Comparison of ENCODE assay signal across 21 cellular contexts in the genomic region with DNA sequence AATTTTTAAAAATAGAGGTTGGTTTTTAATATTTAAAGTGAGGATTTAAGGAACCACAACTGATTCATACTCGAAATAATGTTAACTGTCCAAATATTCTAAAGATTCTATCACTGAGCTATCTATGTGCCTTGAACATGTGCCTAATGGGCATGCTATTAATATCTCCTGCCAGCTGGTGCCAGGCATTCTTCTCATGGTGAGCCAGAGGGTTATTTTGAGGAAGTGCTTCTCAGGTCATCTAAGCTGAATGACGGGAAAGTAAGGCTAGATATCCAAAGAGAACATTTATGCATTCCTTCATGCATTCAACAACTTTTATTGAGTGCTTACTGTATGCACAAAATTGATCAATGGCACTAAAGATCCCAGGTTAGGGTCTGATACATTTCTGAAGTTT.
A peak's percentile ranks its signal among the peaks of the same experiment; 100 is the strongest.
DNase-seq lines count a peak whose midpoint lies in the region; ATAC-seq and TF ChIP-seq lines count a peak whose summit lies in the region.
"Had no signal": no experiment of that assay in that cellular context is flagged by ENCODE, and none has a peak within 500 bp of the region (broad histone marks: within the 10 kb centered on the region; RNA-seq: fewer than 3 reads in every experiment).

No MANE protein-coding gene starts in this region.

- H3K27ac ChIP-seq in IMR-90 (ENCODE audit: insufficient read depth, low read length), result no peak overlapping the region
- H3K27ac ChIP-seq in mammary epithelial cell (ENCODE audit: insufficient read depth, low read depth, low read length), result no peak overlapping the region
- no peak overlapping the region for H3K27ac ChIP-seq in right cardiac atrium (ENCODE audit: low read length)
- H3K27ac ChIP-seq: foreskin keratinocyte had no signal

- DNase-seq in AG08395 (ENCODE audit: low spot score) (peak; percentile 23), IMR-90 (peak; percentile 11), mammary epithelial cell (peak; percentile 1), right cardiac atrium (peak in 2 of 3 donors; percentile 30 to 39), posterior vena cava (ENCODE audit: low spot score) (no peak), GM10266 (ENCODE audit: extremely low spot score) (no peak)
- DNase-seq: ACHN; activated naive CD8-positive, alpha-beta T cell treated with anti-CD3 and anti-CD28 coated beads, Interleukin-2, amount 10 ng/mL, durations not matched to agents 7 days and 5 days; central memory CD4-positive, alpha-beta T cell; COR-L47; H9; naive thymus-derived CD8-positive, alpha-beta T cell; NCI-H2081; NCI-H524 treated with DMSO at 0.1 percent for 48 hours; stimulated activated CD4-positive, alpha-beta T cell treated with anti-CD3 and anti-CD28 coated beads, Interleukin-15, amount 100 ng/mL, for 24 hours; stimulated activated naive CD8-positive, alpha-beta T cell treated with anti-CD3 and anti-CD28 coated beads, Interleukin-15, amount 100 ng/mL, for 72 hours had no signal

- H2BK15ac ChIP-seq in IMR-90 (ENCODE audit: low read depth, low read length), result no peak overlapping the region

- WGBS in IMR-90 (ENCODE audit: extremely low coverage in 2 of 2, insufficient read length in 1 of 2), 2 experiments, result no CpG with 5 or more reads among the region's 2 CpGs
- 33% methylated on average over 2 of the region's 2 CpGs for WGBS in mammary epithelial cell (ENCODE audit: low coverage, missing lambda C conversion rate)
- 54% methylated on average over 2 of the region's 2 CpGs for WGBS in right cardiac atrium

- no peaks in the 10 kb centered on the region for H3K79me2 ChIP-seq in mammary epithelial cell (ENCODE audit: insufficient read depth, low read length)

- H3K36me3 ChIP-seq in IMR-90 (ENCODE audit: control insufficient read depth, insufficient read depth, low read length) (peaks cover 7% of the 10 kb centered on the region; the same call in 1 of the 2 replicates), mammary epithelial cell (ENCODE audit: insufficient read depth, low read length) (peaks cover 3% of the 10 kb centered on the region)

- H3K27me3 ChIP-seq in IMR-90 (ENCODE audit: control insufficient read depth, insufficient read depth, low read length) (no peaks in the 10 kb centered on the region), mammary epithelial cell (ENCODE audit: insufficient read depth, low read length) (no peaks in the 10 kb centered on the region), right cardiac atrium (ENCODE audit: control insufficient read depth, insufficient read depth) (no peaks in the 10 kb centered on the region)
- H3K27me3 ChIP-seq: foreskin keratinocyte had no signal

- H3K18ac ChIP-seq in IMR-90 (ENCODE audit: low read depth, low read length), result no peak overlapping the region

- H3K4me2 ChIP-seq in IMR-90 (ENCODE audit: low read depth, low read length), result no peak overlapping the region
- H3K4me2 ChIP-seq in mammary epithelial cell (ENCODE audit: insufficient read depth, low read depth, low read length), result no peak overlapping the region

- no peaks in the 10 kb centered on the region for H3K9me1 ChIP-seq in IMR-90 (ENCODE audit: insufficient read depth, low read length)

- ATAC-seq in IMR-90 (ENCODE audit: low read depth) (no peak), right cardiac atrium (peak; percentile 83 to 89), HG03342 (IDR thresholded peaks at IDR 0.05; ENCODE audit: unreplicated experiment) (no peak)
- ATAC-seq in activated CD4-positive, CD25-positive, alpha-beta regulatory T cell treated with anti-CD3 and anti-CD28 coated beads, Interleukin-2, amount 50 U/mL, for 24 hours, result no peak
- ATAC-seq: naive thymus-derived CD8-positive, alpha-beta T cell; Panc1; stimulated activated naive CD8-positive, alpha-beta T cell treated with anti-CD3 and anti-CD28 coated beads, Interleukin-15, amount 100 ng/mL, for 72 hours had no signal

- no peak overlapping the region for H3K56ac ChIP-seq in IMR-90 (ENCODE audit: extremely low read depth, insufficient read depth, low read length)

- POLR2A ChIA-PET in IMR-90 (lab: Charles Lee; ENCODE audit: unreplicated experiment), result no interaction called here

- no TSS peak for BruUV-seq in IMR-90 (replicated peaks; lab: Mats Ljungman, UMichigan)
- no TSS peak for BruUV-seq in mammary epithelial cell (replicated peaks; lab: Mats Ljungman, UMichigan)

- H4K20me1 ChIP-seq in IMR-90 (ENCODE audit: insufficient read depth, low read length) (no peaks in the 10 kb centered on the region), mammary epithelial cell (ENCODE audit: insufficient read depth, low read length) (no peaks in the 10 kb centered on the region)

- H3K9ac ChIP-seq in IMR-90 (ENCODE audit: low read depth, low read length), result no peak overlapping the region
- H3K9ac ChIP-seq in mammary epithelial cell (ENCODE audit: insufficient read depth, low read length), result no peak overlapping the region

- H2BK20ac ChIP-seq in IMR-90 (ENCODE audit: low read depth, low read length), result no peak overlapping the region

- H4K91ac ChIP-seq in IMR-90 (ENCODE audit: insufficient read depth, low read depth, low read length), result no peak overlapping the region

- intact Hi-C loops in IMR-90 (cut with micrococcal nuclease), result no loop called here
- intact Hi-C loops in mammary epithelial cell (cut with micrococcal nuclease), result no loop called here
- intact Hi-C loops in right cardiac atrium (cut with DNase I), result no loop called here
- intact Hi-C loops in posterior vena cava (cut with DNase I), result no loop called here

- no peak overlapping the region for H3K14ac ChIP-seq in IMR-90 (replicated peaks; ENCODE audit: low read depth, low read length)

- no peaks in the 10 kb centered on the region for H3K79me1 ChIP-seq in IMR-90 (ENCODE audit: low read depth in 1 of 2, low read length in 2 of 2)

- no peak overlapping the region for H4K8ac ChIP-seq in IMR-90 (ENCODE audit: low read depth in 2 of 2, low read length in 2 of 2)

- no peak overlapping the region for H2AK5ac ChIP-seq in IMR-90 (ENCODE audit: low read depth, low read length)

- TF ChIP-seq RAD21 in IMR-90 (IDR thresholded peaks at IDR 0.05; ENCODE audit: low read length), result no peak

- H3K4me1 ChIP-seq in IMR-90 (ENCODE audit: control insufficient read depth, insufficient read depth, low read length) (no peaks in the 10 kb centered on the region), mammary epithelial cell (ENCODE audit: insufficient read depth, low read length) (no peaks in the 10 kb centered on the region), right cardiac atrium (ENCODE audit: control insufficient read depth, insufficient read depth, low read length) (peaks cover 3% of the 10 kb centered on the region)
- H3K4me1 ChIP-seq: foreskin keratinocyte had no signal

- no peak overlapping the region for H2AFZ ChIP-seq in IMR-90 (replicated peaks; ENCODE audit: low read length, poor library complexity)
- no peak overlapping the region for H2AFZ ChIP-seq in mammary epithelial cell (ENCODE audit: low read depth, low read length)

- dilution Hi-C loops in IMR-90 (cut with HindIII; ENCODE audit: low sequenced_read_pairs, unreplicated experiment) (no loop called here), mammary epithelial cell (cut with HindIII; ENCODE audit: low sequenced_read_pairs) (no loop called here)

- no peak for TF ChIP-seq POLR2A in IMR-90 (IDR thresholded peaks at IDR 0.05; ENCODE audit: low read depth, low read length)

- TF ChIP-seq CTCF in IMR-90 (conservative IDR thresholded peaks at IDR 0.05; ENCODE audit: low read depth, low read length) (no peak), mammary epithelial cell (conservative IDR thresholded peaks at IDR 0.05 in 1 of 2, IDR thresholded peaks at IDR 0.05 in 1 of 2; ENCODE audit: extremely low read depth in 1 of 2, insufficient read depth in 1 of 2, low read depth in 1 of 2, low read length in 2 of 2) (no peak), GM10266 (IDR thresholded peaks at IDR 0.05; ENCODE audit: control insufficient read depth, insufficient read depth, low read depth, missing control alignments) (no peak)

- in situ Hi-C loops in IMR-90 (cut with MboI; ENCODE audit: low sequenced_read_pairs) (no loop called here), mammary epithelial cell (cut with MboI; ENCODE audit: low sequenced_read_pairs in 2 of 2) (no loop called here)

- CTCF ChIA-PET in IMR-90 (lab: Yijun Ruan, JAX), result no interaction called here
- CTCF ChIA-PET in mammary epithelial cell (lab: Charles Lee; ENCODE audit: low non-redundant PET), result no interaction called here

- H3K23ac ChIP-seq in IMR-90 (ENCODE audit: low read depth, low read length), result no peak overlapping the region

- H2BK5ac ChIP-seq in IMR-90 (ENCODE audit: low read depth, low read length, poor library complexity, severe bottlenecking), result no peak overlapping the region

- no peak overlapping the region for H2BK120ac ChIP-seq in IMR-90 (ENCODE audit: low read depth, low read length)

- H2AK9ac ChIP-seq in IMR-90 (replicated peaks; ENCODE audit: low read depth, low read length, poor library complexity), result no peak overlapping the region

- H4K5ac ChIP-seq in IMR-90 (ENCODE audit: low read depth, low read length), result no peak overlapping the region

- no peak overlapping the region for H3K4ac ChIP-seq in IMR-90 (ENCODE audit: low read depth, low read length)

- H3K4me3 ChIP-seq in IMR-90 (ENCODE audit: insufficient read depth, low read depth, low read length) (no peak overlapping the region), mammary epithelial cell (replicated peaks in 1 of 3; ENCODE audit: insufficient read depth in 1 of 3, low read depth in 2 of 3, low read length in 3 of 3) (no peak overlapping the region), right cardiac atrium (ENCODE audit: low read length) (no peak overlapping the region)
- H3K4me3 ChIP-seq: lung had no signal

- H3K9me3 ChIP-seq in IMR-90 (ENCODE audit: control insufficient read depth, insufficient read depth, low read length) (no peaks in the 10 kb centered on the region), mammary epithelial cell (replicated peaks; ENCODE audit: insufficient read depth, low read length) (no peaks in the 10 kb centered on the region), right cardiac atrium (ENCODE audit: control insufficient read depth, low read length) (no peaks in the 10 kb centered on the region)

TF ChIP-seq in IMR-90, 13 proteins besides CTCF, POLR2A, EP300 and RAD21 (continues in another document):
- TF ChIP-seq RCOR1 (IDR thresholded peaks at IDR 0.05; ENCODE audit: insufficient replicate concordance, low read length), result no peak
- TF ChIP-seq, protein P1, sequence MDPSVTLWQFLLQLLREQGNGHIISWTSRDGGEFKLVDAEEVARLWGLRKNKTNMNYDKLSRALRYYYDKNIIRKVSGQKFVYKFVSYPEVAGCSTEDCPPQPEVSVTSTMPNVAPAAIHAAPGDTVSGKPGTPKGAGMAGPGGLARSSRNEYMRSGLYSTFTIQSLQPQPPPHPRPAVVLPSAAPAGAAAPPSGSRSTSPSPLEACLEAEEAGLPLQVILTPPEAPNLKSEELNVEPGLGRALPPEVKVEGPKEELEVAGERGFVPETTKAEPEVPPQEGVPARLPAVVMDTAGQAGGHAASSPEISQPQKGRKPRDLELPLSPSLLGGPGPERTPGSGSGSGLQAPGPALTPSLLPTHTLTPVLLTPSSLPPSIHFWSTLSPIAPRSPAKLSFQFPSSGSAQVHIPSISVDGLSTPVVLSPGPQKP (IDR thresholded peaks at IDR 0.05; ENCODE audit: borderline replicate concordance, low read depth, low read length), result no peak
- no peak for TF ChIP-seq MAFK (IDR thresholded peaks at IDR 0.05; ENCODE audit: low read depth, low read length)
- TF ChIP-seq RFX5 (IDR thresholded peaks at IDR 0.05; ENCODE audit: low read depth, low read length), result no peak
- TF ChIP-seq FOS (IDR thresholded peaks at IDR 0.05; ENCODE audit: low read depth, low read length), result no peak

Comparison
In these comparisons a context has a peak if more than half of its experiments do, and no peak if none do; other contexts are left out.
1. DNase-seq: peak in AG08395 (single experiment), IMR-90 (single experiment), mammary epithelial cell (single experiment) and right cardiac atrium (2 of 3); none in posterior vena cava (single experiment) and GM10266 (single experiment).
2. ATAC-seq: peak in right cardiac atrium (2 of 2); none in IMR-90 (single experiment), HG03342 (single experiment) and activated CD4-positive, CD25-positive, alpha-beta regulatory T cell treated with anti-CD3 and anti-CD28 coated beads, Interleukin-2, amount 50 U/mL, for 24 hours (0 of 2).